In the genomic region with DNA sequence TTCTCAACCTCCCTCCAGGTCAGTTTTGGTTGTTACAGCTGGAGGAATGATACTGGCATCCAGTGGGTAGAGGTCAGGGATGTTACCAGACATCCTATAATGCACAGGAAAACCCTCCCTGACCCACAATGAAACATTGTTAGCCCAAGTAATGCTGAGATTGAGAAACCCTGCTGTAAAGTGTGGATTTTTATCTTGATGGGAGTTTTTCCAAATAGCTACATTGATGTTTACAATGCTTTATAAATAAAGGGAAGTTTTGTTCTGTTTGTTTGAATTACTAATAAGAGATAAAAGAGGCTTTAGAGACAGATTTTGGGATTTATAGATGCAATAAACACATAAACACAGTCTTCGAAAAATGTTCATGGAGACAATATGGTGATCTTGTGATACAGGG, we compare ENCODE assay signal across 29 cellular contexts.
DNase-seq lines count a peak whose midpoint lies in the region; ATAC-seq, FAIRE-seq and TF ChIP-seq lines count a peak whose summit lies in the region.
"Had no signal": no experiment of that assay in that cellular context is flagged by ENCODE, and none has a peak within 500 bp of the region (broad histone marks: within the 10 kb centered on the region; RNA-seq: fewer than 3 reads in every experiment).

No MANE protein-coding gene starts in this region.

- H3K9me3 ChIP-seq in HepG2 (ENCODE audit: low read length) (no peaks in the 10 kb centered on the region), right lobe of liver (no peaks in the 10 kb centered on the region), tibial nerve (peaks cover 0 to 19% (median 0%) of the 10 kb centered on the region in 4 donors)
- H3K9me3 ChIP-seq: ovary, upper lobe of right lung had no signal

- POLR2A ChIA-PET in HepG2 (lab: Yijun Ruan, JAX) = no interaction called here

- no peak for TF ChIP-seq EP300 in HepG2 (IDR thresholded peaks at IDR 0.05; ENCODE audit: low read depth in 2 of 2, low read length in 2 of 2)
- TF ChIP-seq EP300 in HepG2 (CRISPR knock-in tag; IDR thresholded peaks at IDR 0.05; ENCODE audit: borderline replicate concordance) = no peak
- TF ChIP-seq EP300 in tibial nerve (IDR thresholded peaks at IDR 0.05) = no peak

- peaks cover 0 to 1% of the 10 kb centered on the region in 2 experiments; a peak in 1 of 5 replicates for H3K36me3 ChIP-seq in HepG2 (replicated peaks in 1 of 2; ENCODE audit: control insufficient read depth in 1 of 2, insufficient read depth in 2 of 2, low read length in 2 of 2)
- H3K36me3 ChIP-seq in right lobe of liver = no peaks in the 10 kb centered on the region
- peaks cover 0 to 19% (median 0%) of the 10 kb centered on the region in 3 donors for H3K36me3 ChIP-seq in tibial nerve
- H3K36me3 ChIP-seq: ovary, upper lobe of right lung had no signal

- H3K4me3 ChIP-seq in HepG2 (replicated peaks in 1 of 3; ENCODE audit: insufficient read depth in 1 of 3, low read depth in 2 of 3, low read length in 3 of 3) (no peak overlapping the region), right lobe of liver (no peak overlapping the region), astrocyte of the spinal cord (ENCODE audit: low read depth, low read length) (no peak overlapping the region), tibial nerve (no peak overlapping the region)
- H3K4me3 ChIP-seq: BLaER1, dorsolateral prefrontal cortex, GM23338, lung, ovary, stomach, upper lobe of right lung had no signal

- no peak overlapping the region for H3K9ac ChIP-seq in HepG2 (ENCODE audit: insufficient read depth, low read depth, low read length)
- H3K9ac ChIP-seq: BLaER1 had no signal

- in situ Hi-C loops in HepG2 (cut with HindIII; ENCODE audit: extremely low pct_ligation_motif_present, low pct_unique_long_range_greater_than_20kb) = loop anchor here (10.0 kb wide), 1 partner anchor 548 kb away; no protein-coding TSS in a partner anchor
- in situ Hi-C loops in astrocyte of the spinal cord (cut with HindIII; ENCODE audit: low sequenced_read_pairs) = no loop called here

- no peak for ATAC-seq in HepG2
- ATAC-seq in right lobe of liver = no peak
- ATAC-seq in GM21367 (IDR thresholded peaks at IDR 0.05; ENCODE audit: unreplicated experiment) = no peak
- ATAC-seq: activated CD8-positive, alpha-beta T cell treated with anti-CD3 and anti-CD28 coated beads, Interleukin-2, amount 10 ng/mL, durations not matched to agents 7 days and 5 days; GM23338; right cardiac atrium; upper lobe of right lung had no signal

- WGBS in HepG2 (ENCODE audit: low lambda C conversion rate) = 94% methylated on average over 1 of the region's 1 CpG
- 73% methylated on average over 1 of the region's 1 CpG for WGBS in right lobe of liver (ENCODE audit: insufficient coverage, low coverage, low lambda C conversion rate, missing lambda C conversion rate)
- 55 to 57% methylated on average over 1 of the region's 1 CpG for WGBS in tibial nerve, 2 donors

- H3K4me1 ChIP-seq in HepG2 (ENCODE audit: insufficient read depth, low read length) (peaks cover 10% of the 10 kb centered on the region), right lobe of liver (no peaks in the 10 kb centered on the region), tibial nerve (peaks cover 0 to 9% (median 3%) of the 10 kb centered on the region in 4 donors)
- H3K4me1 ChIP-seq: BLaER1, upper lobe of right lung had no signal

- no peak overlapping the region for H3K4me2 ChIP-seq in HepG2 (ENCODE audit: low read depth, low read length)
- H3K4me2 ChIP-seq: BLaER1, GM23338 had no signal

- no peak for TF ChIP-seq RAD21 in HepG2 (CRISPR knock-in tag; IDR thresholded peaks at IDR 0.05)

- H3K27ac ChIP-seq in HepG2 (ENCODE audit: extremely low read length, insufficient read depth, low read length) = no peak overlapping the region
- no peak overlapping the region for H3K27ac ChIP-seq in right lobe of liver
- H3K27ac ChIP-seq in tibial nerve = peak overlapping the region in 1 of 4 donors; percentile 4
- H3K27ac ChIP-seq: BLaER1, dorsolateral prefrontal cortex, epithelial cell of prostate, ovary, stomach, upper lobe of right lung had no signal

- BruUV-seq in HepG2 (replicated peaks; lab: Mats Ljungman, UMichigan) = no TSS peak

- H2AFZ ChIP-seq in HepG2 (ENCODE audit: low read length) = no peak overlapping the region
- H2AFZ ChIP-seq: GM23338 had no signal

- no peaks in the 10 kb centered on the region for H4K20me1 ChIP-seq in HepG2 (ENCODE audit: insufficient read depth, low read length)
- H4K20me1 ChIP-seq: BLaER1 had no signal

- no peaks in the 10 kb centered on the region for H3K79me2 ChIP-seq in HepG2 (ENCODE audit: insufficient read depth, low read length)

- CTCF ChIA-PET in HepG2 (lab: Yijun Ruan, JAX; ENCODE audit: low intra/inter-chr PET ratio, low total read pairs) = no interaction called here

- TF ChIP-seq POLR2A in HepG2 (IDR thresholded peaks at IDR 0.05; ENCODE audit: insufficient read depth in 1 of 2, low read depth in 2 of 2, low read length in 2 of 2) = no peak
- no peak for TF ChIP-seq POLR2A in right lobe of liver (IDR thresholded peaks at IDR 0.05)
- no peak for TF ChIP-seq POLR2A in tibial nerve (IDR thresholded peaks at IDR 0.05)

- TF ChIP-seq CTCF in HepG2 (CRISPR knock-in tag; IDR thresholded peaks at IDR 0.05) (no peak), right lobe of liver (IDR thresholded peaks at IDR 0.05) (no peak), astrocyte of the spinal cord (IDR thresholded peaks at IDR 0.05; ENCODE audit: low read depth, low read length) (no peak), tibial nerve (IDR thresholded peaks at IDR 0.05) (no peak)

- no peak for FAIRE-seq in HepG2 (lab: Jason Lieb, UNC)
- FAIRE-seq: frontal cortex, islet of Langerhans had no signal

- intact Hi-C loops in HepG2 (cut with micrococcal nuclease; ENCODE audit: unreplicated experiment) (no loop called here), right lobe of liver (cut with DNase I) (no loop called here)

- H3K27me3 ChIP-seq in HepG2 (ENCODE audit: control insufficient read depth in 1 of 2, insufficient read depth in 2 of 2, low read length in 2 of 2) (no peaks in the 10 kb centered on the region; a peak in 1 of 5 replicates), right lobe of liver (no peaks in the 10 kb centered on the region), tibial nerve (no peaks in the 10 kb centered on the region)
- H3K27me3 ChIP-seq: BLaER1, dorsolateral prefrontal cortex, ovary, stomach, upper lobe of right lung had no signal

- DNase-seq in HepG2 (ENCODE audit: low spot score) (peak; percentile 37), right lobe of liver (no peak), astrocyte of the spinal cord (ENCODE audit: low read depth, low spot score) (peak; percentile 19), iris pigment epithelial cell (ENCODE audit: low read depth) (peak; percentile 72), tibial nerve (ENCODE audit: low spot score in 2 of 2) (no peak), inferior parietal cortex (ENCODE audit: extremely low spot score) (no peak)
- no peak for DNase-seq in activated CD4-positive, CD25-positive, alpha-beta regulatory T cell (lab: John Stamatoyannopoulos, UW)
- DNase-seq: activated CD4-positive, CD25-positive, alpha-beta regulatory T cell treated with anti-CD3 and anti-CD28 coated beads, Interleukin-2, amount 50 U/mL, for 72 hours; activated CD8-positive, alpha-beta T cell treated with anti-CD3 and anti-CD28 coated beads, Interleukin-2, amount 10 ng/mL, durations not matched to agents 7 days and 5 days; activated naive CD4-positive, alpha-beta T cell; amniotic stem cell; Calu3; dorsolateral prefrontal cortex; hippocampal formation; NCI-H1417 treated with DMSO at 0.1 percent for 48 hours; NCI-H2107; NCI-H446 treated with DMSO at 0.1 percent for 48 hours; ovary; right cardiac atrium; stomach; T1000; upper lobe of right lung had no signal

Comparison
In these comparisons a context has a peak if more than half of its experiments do, and no peak if none do; other contexts are left out.
1. DNase-seq: peak in HepG2 (single experiment), astrocyte of the spinal cord (single experiment) and iris pigment epithelial cell (single experiment); none in right lobe of liver (0 of 3), tibial nerve (0 of 2), activated CD4-positive, CD25-positive, alpha-beta regulatory T cell (0 of 4) and inferior parietal cortex (single experiment).